8 cellular contexts compared by ENCODE assay signal in genomic region chr17:32127156-32127897, GRCh38. TPM values are rescaled to one million over a fixed set of nuclear protein-coding genes. Genes with fewer than 3 reads are reported as not detected.
DNase-seq lines count a peak whose midpoint lies in the region; ATAC-seq and TF ChIP-seq lines count a peak whose summit lies in the region.

No MANE protein-coding gene starts in this region.

- intact Hi-C loops in lower leg skin (cut with DNase I; ENCODE audit: low total_unique reads): no loop called here

- H3K4me3 ChIP-seq in duodenal mucosa (ENCODE audit: low read depth in 1 of 2, low read length in 2 of 2): peak overlapping the region; percentile 79 to 82
- H3K4me3 ChIP-seq in lower leg skin (ENCODE audit: low read depth, poor library complexity, severe bottlenecking): peak overlapping the region; percentile 55

- no peaks in the 10 kb centered on the region for H3K27me3 ChIP-seq in duodenal mucosa (ENCODE audit: control insufficient read depth in 1 of 2, insufficient read depth in 2 of 2, low read length in 2 of 2)

- ATAC-seq in GM19025 (IDR thresholded peaks at IDR 0.05; ENCODE audit: low read depth, unreplicated experiment) (peak; percentile 88), HG03378 (IDR thresholded peaks at IDR 0.05; ENCODE audit: unreplicated experiment) (peak; percentile 78)

- DNase-seq in AG08396 (ENCODE audit: low spot score): peak; percentile 84
- peak; percentile 47 for DNase-seq in NCI-H748 treated with DMSO at 0.1 percent for 48 hours (lab: John Stamatoyannopoulos, UW)
- peak; percentile 78 to 84 for DNase-seq in activated CD4-positive, alpha-beta T cell treated with anti-CD3 and anti-CD28 coated beads, Interleukin-2, amount 50 U/mL, for 48 hours
- peak; percentile 85 to 96 for DNase-seq in lower leg skin (ENCODE audit: low spot score in 2 of 2)
- peak; percentile 72 to 73 for DNase-seq in stimulated activated CD4-positive, alpha-beta T cell treated with anti-CD3 and anti-CD28 coated beads, Interleukin-4, amount 100 ng/mL, for 48 hours (ENCODE audit: low read depth in 2 of 2)

- TF ChIP-seq POLR2A in lower leg skin (IDR thresholded peaks at IDR 0.05): no peak

- H3K4me1 ChIP-seq in duodenal mucosa (ENCODE audit: control insufficient read depth in 1 of 2, insufficient read depth in 2 of 2, low read length in 2 of 2): peaks cover 21 to 25% of the 10 kb centered on the region in 2 donors

- peak overlapping the region; percentile 73 to 82 for H3K9ac ChIP-seq in duodenal mucosa (ENCODE audit: low read depth in 1 of 2, low read length in 2 of 2)

- TF ChIP-seq CTCF in lower leg skin (IDR thresholded peaks at IDR 0.05): no peak

- 1% methylated on average over 25 of the region's 25 CpGs for WGBS in lower leg skin, 2 donors

- H3K9me3 ChIP-seq in duodenal mucosa (ENCODE audit: control insufficient read depth in 1 of 2, low read length in 2 of 2): no peaks in the 10 kb centered on the region

- no peaks in the 10 kb centered on the region for H3K36me3 ChIP-seq in duodenal mucosa (ENCODE audit: control insufficient read depth in 1 of 2, insufficient read depth in 2 of 2, low read length in 2 of 2)

- peak overlapping the region; percentile 65 for H3K27ac ChIP-seq in duodenal mucosa (ENCODE audit: low read depth, low read length)

RNA-seq across cellular contexts. Expression of gene RHOT1, which starts 15.0 kb away (rescaled TPM):
- 10 to 100 TPM; 60.8 to 97.6 (median 72.7) TPM for total RNA-seq in lower leg skin

Comparison
In these comparisons a context has a peak if more than half of its experiments do, and no peak if none do; other contexts are left out.
1. Peak in every context shown above with its lines: DNase-seq, ATAC-seq, H3K4me3 ChIP-seq and H3K27ac ChIP-seq.